ENCODE assay signal across 8 cellular contexts in genomic region chr6:30683137-30683979, GRCh38. TPM values are rescaled to one million over a fixed set of nuclear protein-coding genes. Genes with fewer than 3 reads are reported as not detected.
DNase-seq lines count a peak whose midpoint lies in the region; ATAC-seq and TF ChIP-seq lines count a peak whose summit lies in the region.

No MANE protein-coding gene starts in this region.

- H3K27ac Mint-ChIP-seq in T-helper 17 cell: peak overlapping the region; percentile 97

- H3K4me1 Mint-ChIP-seq in T-helper 17 cell: peaks cover 53% of the 10 kb centered on the region

- no peak for ATAC-seq in T-helper 17 cell
- ATAC-seq in activated CD4-positive, CD25-positive, alpha-beta regulatory T cell treated with anti-CD3 and anti-CD28 coated beads, Interleukin-2, amount 50 U/mL, for 24 hours: no peak

- TF ChIP-seq CTCF in GM12864 (IDR thresholded peaks at IDR 0.05; ENCODE audit: low read depth, low read length, missing control alignments): no peak
- TF ChIP-seq CTCF in fibroblast of pulmonary artery (IDR thresholded peaks at IDR 0.05; ENCODE audit: low read length, missing control alignments): no peak
- TF ChIP-seq CTCF in retinal pigment epithelial cell (conservative IDR thresholded peaks at IDR 0.05; ENCODE audit: low read depth, low read length): no peak
- TF ChIP-seq CTCF in GM20000 (IDR thresholded peaks at IDR 0.05; ENCODE audit: extremely low read depth, missing control alignments): no peak

- H3K4me3 ChIP-seq in GM12864 (ENCODE audit: low read depth, low read length) (peak overlapping the region; percentile 75), fibroblast of pulmonary artery (replicated peaks; ENCODE audit: low read depth, low read length) (peak overlapping the region; percentile 88), retinal pigment epithelial cell (ENCODE audit: low read length) (peak overlapping the region; percentile 51)

- peak overlapping the region; percentile 100 for H3K4me3 Mint-ChIP-seq in T-helper 17 cell

- no peak for DNase-seq in GM12864 (ENCODE audit: low read depth)
- no peak for DNase-seq in T-helper 17 cell
- peak; percentile 15 for DNase-seq in fibroblast of pulmonary artery (ENCODE audit: low read depth)
- DNase-seq in retinal pigment epithelial cell (ENCODE audit: low read depth): no peak
- no peak for DNase-seq in erythroblast (lab: John Stamatoyannopoulos, UW)
- no peak for DNase-seq in DMS53 treated with DMSO at 0.1 percent for 48 hours (lab: John Stamatoyannopoulos, UW; ENCODE audit: unreplicated experiment)
- DNase-seq in GM20000 (ENCODE audit: low spot score): no peak

- TF ChIP-seq POLR2A in erythroblast (IDR thresholded peaks at IDR 0.05; ENCODE audit: low read length): no peak

- no peaks in the 10 kb centered on the region for H3K27me3 Mint-ChIP-seq in T-helper 17 cell

- H3K36me3 Mint-ChIP-seq in T-helper 17 cell (ENCODE audit: low read depth): peaks cover 37% of the 10 kb centered on the region

- no peaks in the 10 kb centered on the region for H3K9me3 ChIP-seq in T-helper 17 cell (ENCODE audit: control insufficient read depth, low read length, poor library complexity, severe bottlenecking)

RNA-seq across cellular contexts. Expression of gene PPP1R18, which starts 3.1 kb away (rescaled TPM):
- 100 to 1,000 TPM in 1 of 2 donors, 10 to 100 TPM in 1; 99.5 to 117 TPM for total RNA-seq in T-helper 17 cell

RNA-seq across cellular contexts. Expression of gene NRM, which starts 7.4 kb away (rescaled TPM):
- 1 to 10 TPM; 4.7 to 5.6 TPM for total RNA-seq in T-helper 17 cell

RNA-seq across cellular contexts. Expression of gene DHX16, which starts 10.6 kb away (rescaled TPM):
- total RNA-seq in T-helper 17 cell: 10 to 100 TPM; 23.5 to 25.6 TPM

RNA-seq across cellular contexts. Expression of gene MDC1, which starts 33.7 kb away (rescaled TPM):
- total RNA-seq in T-helper 17 cell: 10 to 100 TPM; 37.4 to 46.5 TPM

RNA-seq across cellular contexts. Expression of gene C6orf136, which starts 36.4 kb away (rescaled TPM):
- 10 to 100 TPM; 32.6 to 37.0 TPM for total RNA-seq in T-helper 17 cell
